In genomic region chr14:100606687-100607610, GRCh38 we compare ENCODE assay signal across 17 cellular contexts. TPM values are rescaled to one million over a fixed set of nuclear protein-coding genes. Genes with fewer than 3 reads are reported as not detected.
A peak's percentile ranks its signal among the peaks of the same experiment; 100 is the strongest.
DNase-seq lines count a peak whose midpoint lies in the region; ATAC-seq, FAIRE-seq and TF ChIP-seq lines count a peak whose summit lies in the region.
"Had no signal": no experiment of that assay in that cellular context is flagged by ENCODE, and none has a peak within 500 bp of the region (broad histone marks: within the 10 kb centered on the region; RNA-seq: fewer than 3 reads in every experiment).

No MANE protein-coding gene starts in this region.

- H3K4me1 Mint-ChIP-seq in activated T-cell treated with anti-CD3 and anti-CD28 coated beads, Interleukin-2, amount 50 U/mL, for 24 hours (ENCODE audit: low read depth), result no peaks in the 10 kb centered on the region

- TF ChIP-seq EP300 in Ishikawa (IDR thresholded peaks at IDR 0.05; ENCODE audit: borderline replicate concordance) (no peak), HepG2 (IDR thresholded peaks at IDR 0.05; ENCODE audit: low read depth in 2 of 2, low read length in 2 of 2) (no peak), HepG2 (CRISPR knock-in tag; IDR thresholded peaks at IDR 0.05; ENCODE audit: borderline replicate concordance) (no peak)

- H2AFZ ChIP-seq in HepG2 (ENCODE audit: low read length), result no peak overlapping the region
- no peak overlapping the region for H2AFZ ChIP-seq in smooth muscle cell (ENCODE audit: low read depth)

- H3K36me3 ChIP-seq in HepG2 (replicated peaks in 1 of 2; ENCODE audit: control insufficient read depth in 1 of 2, insufficient read depth in 2 of 2, low read length in 2 of 2), result no peaks in the 10 kb centered on the region
- H3K36me3 ChIP-seq in smooth muscle cell (ENCODE audit: low read depth), result no peaks in the 10 kb centered on the region
- H3K36me3 ChIP-seq in A673 (ENCODE audit: insufficient read depth, low read length, poor library complexity, severe bottlenecking), result no peaks in the 10 kb centered on the region
- H3K36me3 ChIP-seq: MG63, SJSA1 had no signal

- H4K20me1 ChIP-seq in HepG2 (ENCODE audit: insufficient read depth, low read length) (no peaks in the 10 kb centered on the region), smooth muscle cell (ENCODE audit: low read depth) (no peaks in the 10 kb centered on the region)

- no peaks in the 10 kb centered on the region for H3K79me2 ChIP-seq in HepG2 (ENCODE audit: insufficient read depth, low read length)
- H3K79me2 ChIP-seq in smooth muscle cell (ENCODE audit: low read depth), result no peaks in the 10 kb centered on the region

- H3K36me3 Mint-ChIP-seq in activated T-cell treated with anti-CD3 and anti-CD28 coated beads, Interleukin-2, amount 50 U/mL, for 24 hours (ENCODE audit: low read depth), result no peaks in the 10 kb centered on the region

- H3K4me3 ChIP-seq in HepG2 (replicated peaks in 1 of 3; ENCODE audit: insufficient read depth in 1 of 3, low read depth in 2 of 3, low read length in 3 of 3) (no peak overlapping the region), smooth muscle cell (no peak overlapping the region), A673 (ENCODE audit: low read depth, low read length, poor library complexity, severe bottlenecking) (no peak overlapping the region)
- H3K4me3 ChIP-seq: MG63, SJSA1 had no signal

- H3K27me3 ChIP-seq in HepG2 (ENCODE audit: control insufficient read depth in 1 of 2, insufficient read depth in 2 of 2, low read length in 2 of 2) (peaks cover 5 to 53% of the 10 kb centered on the region in 2 experiments; a peak in 4 of 5 replicates), smooth muscle cell (ENCODE audit: low read depth) (no peaks in the 10 kb centered on the region), A673 (replicated peaks; ENCODE audit: insufficient read depth, low read depth, low read length, poor library complexity) (no peaks in the 10 kb centered on the region)
- H3K27me3 ChIP-seq: MG63 had no signal

- no peaks in the 10 kb centered on the region for H3K27me3 Mint-ChIP-seq in activated T-cell treated with anti-CD3 and anti-CD28 coated beads, Interleukin-2, amount 50 U/mL, for 24 hours

- no peak for TF ChIP-seq RAD21 in Ishikawa (IDR thresholded peaks at IDR 0.05; ENCODE audit: low read depth)
- no peak for TF ChIP-seq RAD21 in HepG2 (CRISPR knock-in tag; IDR thresholded peaks at IDR 0.05)

- in situ Hi-C loops in HepG2 (cut with HindIII; ENCODE audit: extremely low pct_ligation_motif_present, low pct_unique_long_range_greater_than_20kb), result no loop called here

- H3K4me1 ChIP-seq in HepG2 (ENCODE audit: insufficient read depth, low read length) (no peaks in the 10 kb centered on the region), smooth muscle cell (ENCODE audit: low read depth) (peaks cover 10% of the 10 kb centered on the region), A673 (ENCODE audit: insufficient read depth, low read length, poor library complexity, severe bottlenecking) (no peaks in the 10 kb centered on the region)
- H3K4me1 ChIP-seq: Caco-2, SJSA1 had no signal

- POLR2A ChIA-PET in HepG2 (lab: Yijun Ruan, JAX), result no interaction called here
- POLR2A ChIA-PET in A673 (lab: Charles Lee; ENCODE audit: low non-redundant PET), result no interaction called here

- CTCF ChIA-PET in HepG2 (lab: Yijun Ruan, JAX; ENCODE audit: low intra/inter-chr PET ratio, low total read pairs), result no interaction called here
- CTCF ChIA-PET in A673 (lab: Charles Lee), result no interaction called here

- no peak for ATAC-seq in HepG2

- BruUV-seq in HepG2 (replicated peaks; lab: Mats Ljungman, UMichigan), result no TSS peak
- no TSS peak for BruUV-seq in A673 (replicated peaks; lab: Mats Ljungman, UMichigan)

- H3K9me3 ChIP-seq in HepG2 (ENCODE audit: low read length), result no peaks in the 10 kb centered on the region
- H3K9me3 ChIP-seq in smooth muscle cell (replicated peaks; ENCODE audit: low read depth), result no peaks in the 10 kb centered on the region
- H3K9me3 ChIP-seq in A673 (ENCODE audit: low read depth, low read length, poor library complexity, severe bottlenecking), result no peaks in the 10 kb centered on the region
- H3K9me3 ChIP-seq: Caco-2, MG63, SJSA1 had no signal

- no peak overlapping the region for H3K9ac ChIP-seq in HepG2 (ENCODE audit: insufficient read depth, low read depth, low read length)
- no peak overlapping the region for H3K9ac ChIP-seq in smooth muscle cell (ENCODE audit: low read depth)
- H3K9ac ChIP-seq: KMS-11 had no signal

- no peak overlapping the region for H3K27ac Mint-ChIP-seq in activated T-cell treated with anti-CD3 and anti-CD28 coated beads, Interleukin-2, amount 50 U/mL, for 24 hours

- no peak for FAIRE-seq in HepG2 (lab: Jason Lieb, UNC)
- FAIRE-seq: GM18507, HTR-8/SVneo had no signal

- H3K4me2 ChIP-seq in HepG2 (ENCODE audit: low read depth, low read length), result no peak overlapping the region
- H3K4me2 ChIP-seq in smooth muscle cell, result peak overlapping the region; percentile 56
- H3K4me2 ChIP-seq: KMS-11 had no signal

- 44% methylated on average over 6 of the region's 15 CpGs for WGBS in HepG2 (ENCODE audit: low lambda C conversion rate)
- 95% methylated on average over 15 of the region's 15 CpGs for WGBS in smooth muscle cell (ENCODE audit: low lambda C conversion rate)

- H3K4me3 Mint-ChIP-seq in activated T-cell treated with anti-CD3 and anti-CD28 coated beads, Interleukin-2, amount 50 U/mL, for 24 hours, result no peak overlapping the region

- no peaks in the 10 kb centered on the region for H3F3A ChIP-seq in smooth muscle cell (ENCODE audit: low read depth)

- no peak for TF ChIP-seq POLR2A in HepG2 (IDR thresholded peaks at IDR 0.05; ENCODE audit: insufficient read depth in 1 of 2, low read depth in 2 of 2, low read length in 2 of 2)

- intact Hi-C loops in HepG2 (cut with micrococcal nuclease; ENCODE audit: unreplicated experiment), result no loop called here
- intact Hi-C loops in A673 (cut with micrococcal nuclease; ENCODE audit: unreplicated experiment), result no loop called here

- no peak overlapping the region for H3K27ac ChIP-seq in HepG2 (ENCODE audit: extremely low read length, insufficient read depth, low read length)
- H3K27ac ChIP-seq in smooth muscle cell (ENCODE audit: low read depth), result peak overlapping the region; percentile 33
- H3K27ac ChIP-seq in A673 (ENCODE audit: low read depth, low read length, poor library complexity, severe bottlenecking), result no peak overlapping the region
- H3K27ac ChIP-seq: KMS-11, SJSA1 had no signal

- H3K9me3 Mint-ChIP-seq in activated T-cell treated with anti-CD3 and anti-CD28 coated beads, Interleukin-2, amount 50 U/mL, for 24 hours, result peaks cover 9% of the 10 kb centered on the region

- TF ChIP-seq CTCF in HepG2 (CRISPR knock-in tag; IDR thresholded peaks at IDR 0.05), result no peak
- no peak for TF ChIP-seq CTCF in smooth muscle cell (IDR thresholded peaks at IDR 0.05; ENCODE audit: borderline replicate concordance, insufficient read depth, poor library complexity, severe bottlenecking)
- TF ChIP-seq CTCF in A673 (conservative IDR thresholded peaks at IDR 0.05; ENCODE audit: low read depth, low read length), result no peak

- DNase-seq in activated T-cell treated with anti-CD3 and anti-CD28 coated beads, Interleukin-2, amount 50 U/mL, for 24 hours, result peak; percentile 13
- DNase-seq in activated T-cell treated with anti-CD3 and anti-CD28 coated beads for 4 hours (no peak), HepG2 (ENCODE audit: low spot score) (no peak), smooth muscle cell (lab: John Stamatoyannopoulos, UW; ENCODE audit: unreplicated experiment) (no peak), SIG-M5 (lab: John Stamatoyannopoulos, UW) (no peak), NCI-H1092 (lab: John Stamatoyannopoulos, UW) (no peak), A673 (ENCODE audit: low spot score) (no peak)
- DNase-seq: MG63, NCI-H187 treated with DMSO at 0.1 percent for 48 hours, NCI-H2171 treated with DMSO at 0.1 percent for 48 hours, NCI-H82 had no signal

TF ChIP-seq in Ishikawa, 13 proteins besides CTCF, POLR2A, EP300 and RAD21 (continues in another document):
- TF ChIP-seq TEAD4 (IDR thresholded peaks at IDR 0.05), result no peak

TF ChIP-seq in HepG2, 621 proteins besides CTCF, POLR2A, EP300 and RAD21:
- TF ChIP-seq PREB (CRISPR knock-in tag; IDR thresholded peaks at IDR 0.05) (no peak), ZNF329 (CRISPR knock-in tag; IDR thresholded peaks at IDR 0.05; ENCODE audit: low read depth) (peak; percentile 94)

RNA-seq across cellular contexts. Expression of gene BEGAIN, which starts 19.7 kb away (rescaled TPM):
- total RNA-seq in HepG2 (2016; rRNA removed; fragmentation: Illumina TruSeq; extraction: Trizol) (not detected in 2 replicates), smooth muscle cell (3.1 and 4.7 TPM in 2 replicates), A673 (2021) (0.84 and 1.3 TPM in 2 replicates)
- total RNA-seq in HepG2 (2016; cell fraction: cytosol; rRNA removed; fragmentation: Illumina TruSeq; extraction: Trizol; ENCODE audit: low read depth), result not detected in 2 replicates
- not detected in 2 replicates for total RNA-seq in HepG2 (2016; cell fraction: insoluble cytoplasmic fraction; rRNA removed; fragmentation: Illumina TruSeq; extraction: Trizol)
- total RNA-seq in HepG2 (2016; cell fraction: membrane; rRNA removed; fragmentation: Illumina TruSeq; extraction: Trizol), result not detected in 2 replicates
- not detected in 2 replicates for total RNA-seq in HepG2 (2016; cell fraction: nucleus; rRNA removed; fragmentation: Illumina TruSeq; extraction: Trizol)
- polyA plus RNA-seq in HepG2 (2011; rRNA removed) (not detected in 2 replicates), smooth muscle cell (8.5 and 11.7 TPM in 2 replicates)
- polyA plus RNA-seq in HepG2 (2011; cell fraction: cytosol; rRNA removed), result not detected in 2 replicates
- polyA plus RNA-seq in HepG2 (2011; cell fraction: nucleus; rRNA removed), result not detected in 2 replicates
- polyA plus RNA-seq in HepG2 (2012), result not detected in 2 replicates
- not detected in 2 replicates for polyA plus RNA-seq in HepG2 (2016; cell fraction: cytosol; fragmentation: Illumina TruSeq; extraction: Trizol; ENCODE audit: low read depth)
- polyA plus RNA-seq in HepG2 (2016; cell fraction: insoluble cytoplasmic fraction; fragmentation: Illumina TruSeq; extraction: Trizol; ENCODE audit: low read depth), result not detected in 2 replicates
- not detected in 2 replicates for polyA plus RNA-seq in HepG2 (2016; cell fraction: membrane; fragmentation: Illumina TruSeq; extraction: Trizol; ENCODE audit: low read depth)
- not detected in 2 replicates for polyA plus RNA-seq in HepG2 (2016; cell fraction: nucleus; fragmentation: Illumina TruSeq; extraction: Trizol; ENCODE audit: insufficient read depth, low read depth)
- polyA minus RNA-seq in HepG2 (2011; rRNA and poly(A)+ RNA removed; ENCODE audit: low replicate concordance), result 39.7 TPM in 1 of 2 replicates, not detected in the other
- polyA minus RNA-seq in HepG2 (2011; cell fraction: cytosol; rRNA and poly(A)+ RNA removed), result 0.20 TPM in 1 of 2 replicates, not detected in the other
- polyA minus RNA-seq in HepG2 (2011; cell fraction: nucleus; rRNA and poly(A)+ RNA removed), result 0.26 TPM in 1 of 2 replicates, not detected in the other
- total RNA-seq: SJSA1 had no signal
